ENCODE assay signal across 1 cellular context in genomic region chr1:27099154-27099903, GRCh38.
TF ChIP-seq lines count a peak whose summit lies in the region.

No MANE protein-coding gene starts in this region.

TF ChIP-seq in HEK293, 187 proteins besides CTCF, POLR2A, EP300 and RAD21 (continued from another document):
- TF ChIP-seq KLF17 (tag by site-specific recombination; IDR thresholded peaks at IDR 0.05) (peak; percentile 83), WT1 (tag by site-specific recombination; IDR thresholded peaks at IDR 0.05) (peak; percentile 29; the same call in 1 of the 2 replicates), ZNF114 (tag by site-specific recombination; IDR thresholded peaks at IDR 0.05) (no peak), ZNF24 (tag by site-specific recombination; IDR thresholded peaks at IDR 0.05) (no peak), ZNF549 (tag by site-specific recombination; IDR thresholded peaks at IDR 0.05) (no peak), ZSCAN23 (tag by site-specific recombination; IDR thresholded peaks at IDR 0.05) (no peak), ZNF624 (tag by site-specific recombination; IDR thresholded peaks at IDR 0.05) (no peak), ZNF280C (tag by site-specific recombination; IDR thresholded peaks at IDR 0.05) (no peak), ZNF776 (tag by site-specific recombination; IDR thresholded peaks at IDR 0.05; ENCODE audit: borderline replicate concordance) (no peak), ZNF558 (tag by site-specific recombination; IDR thresholded peaks at IDR 0.05) (no peak), ZNF530 (tag by site-specific recombination; IDR thresholded peaks at IDR 0.05; ENCODE audit: low read depth) (no peak), ZNF394 (tag by site-specific recombination; IDR thresholded peaks at IDR 0.05; ENCODE audit: borderline replicate concordance) (no peak), ZBTB11 (tag by site-specific recombination; conservative IDR thresholded peaks at IDR 0.05; ENCODE audit: low read depth) (no peak), REST (tag by site-specific recombination; IDR thresholded peaks at IDR 0.05) (no peak), ZNF112 (tag by site-specific recombination; IDR thresholded peaks at IDR 0.05) (no peak), ZNF398 (tag by site-specific recombination; IDR thresholded peaks at IDR 0.05) (peak; percentile 53), TCF7L2 (IDR thresholded peaks at IDR 0.05; ENCODE audit: borderline replicate concordance, low read depth, low read length) (no peak), ZNF202 (tag by site-specific recombination; IDR thresholded peaks at IDR 0.05; ENCODE audit: borderline replicate concordance) (no peak), ZBTB1 (tag by site-specific recombination; IDR thresholded peaks at IDR 0.05) (no peak), AEBP2 (tag by site-specific recombination; IDR thresholded peaks at IDR 0.05; ENCODE audit: borderline replicate concordance) (no peak), ZNF391 (tag by site-specific recombination; IDR thresholded peaks at IDR 0.05; ENCODE audit: borderline replicate concordance, low read depth) (no peak), ZNF354C (tag by site-specific recombination; IDR thresholded peaks at IDR 0.05; ENCODE audit: borderline replicate concordance, low read depth) (no peak), KLF1 (tag by site-specific recombination; IDR thresholded peaks at IDR 0.05) (peak; percentile 77), ZNF311 (tag by site-specific recombination; IDR thresholded peaks at IDR 0.05; ENCODE audit: borderline replicate concordance) (no peak), ZNF19 (tag by site-specific recombination; IDR thresholded peaks at IDR 0.05; ENCODE audit: low read depth) (no peak), ZNF132 (tag by site-specific recombination; IDR thresholded peaks at IDR 0.05; ENCODE audit: borderline replicate concordance) (no peak), ZNF223 (tag by site-specific recombination; IDR thresholded peaks at IDR 0.05) (no peak), ZNF513 (tag by site-specific recombination; IDR thresholded peaks at IDR 0.05) (peak; percentile 52), BCL11A (tag by site-specific recombination; IDR thresholded peaks at IDR 0.05; ENCODE audit: low read depth) (no peak), ZNF23 (tag by site-specific recombination; IDR thresholded peaks at IDR 0.05; ENCODE audit: borderline replicate concordance) (no peak)
TF ChIP-seq in HEK293: peak in this region for 37.
